1 cellular context compared by ENCODE assay signal in the genomic region with DNA sequence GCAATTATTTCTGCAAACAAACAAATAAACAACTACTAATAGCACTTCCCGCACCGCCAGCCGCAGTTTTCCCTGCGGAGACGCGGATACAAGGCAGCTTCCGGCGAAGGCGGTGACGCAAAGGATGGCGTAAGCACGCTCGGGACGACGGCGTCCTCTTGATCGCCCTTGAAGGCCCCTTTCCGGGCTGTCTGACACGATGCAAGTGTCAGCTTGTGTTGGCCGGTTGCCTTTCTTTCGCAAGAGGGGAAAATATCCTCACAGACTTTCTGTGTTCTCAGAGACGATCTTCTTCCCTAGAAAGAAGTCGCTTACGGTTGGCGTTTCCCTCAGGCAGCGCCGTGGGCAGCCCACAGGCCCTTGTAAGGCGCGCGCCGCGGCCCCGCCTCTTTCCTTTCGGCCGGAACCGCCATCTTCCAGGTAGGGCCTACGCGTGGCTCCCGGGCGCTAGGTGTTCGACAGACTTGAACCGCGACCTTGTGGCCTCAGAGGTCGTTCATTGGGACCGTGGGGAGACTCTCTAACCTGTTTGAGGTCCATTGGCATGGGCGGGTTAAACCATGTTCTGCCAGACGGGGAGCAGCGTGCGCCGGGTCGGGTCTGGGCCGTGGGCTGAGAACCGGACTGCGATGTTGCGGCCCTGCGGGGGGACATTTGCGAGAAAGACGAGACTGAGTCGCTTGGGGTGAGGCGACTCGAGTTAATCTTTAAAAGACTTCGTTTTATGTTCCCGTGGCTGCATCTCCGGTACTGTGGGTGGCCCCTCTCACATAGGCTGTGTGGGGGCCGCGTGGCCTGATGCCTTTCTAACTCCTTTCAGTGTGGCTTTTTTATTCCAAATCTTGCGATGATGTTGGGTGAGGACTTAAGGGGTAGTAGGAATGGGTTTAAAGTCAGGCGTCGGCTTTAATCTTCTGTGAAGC.
TF ChIP-seq lines count a peak whose summit lies in the region.

A gene (plus strand): TSS at position 393 of the 923 bp plus-strand sequence. CDS start 2,219 bp downstream, outside the sequence.

TF ChIP-seq in K562, 482 proteins besides CTCF, POLR2A, EP300 and RAD21 (continued from another document and continues in another):
- TF ChIP-seq OTX1 (CRISPR knock-in tag; IDR thresholded peaks at IDR 0.05) = no peak
- no peak for TF ChIP-seq MTF1 (CRISPR knock-in tag; IDR thresholded peaks at IDR 0.05; ENCODE audit: borderline replicate concordance)
- TF ChIP-seq SAFB2 (IDR thresholded peaks at IDR 0.05; ENCODE audit: borderline replicate concordance, low read depth, low read length, severe bottlenecking) = no peak
- TF ChIP-seq C11orf30 (IDR thresholded peaks at IDR 0.05; ENCODE audit: low read depth) = peak; percentile 84
- TF ChIP-seq U2AF1 (optimal IDR thresholded peaks at IDR 0.05; ENCODE audit: low read depth, low read length) = no peak
- no peak for TF ChIP-seq SP2 (IDR thresholded peaks at IDR 0.05; ENCODE audit: extremely low read depth, low read depth, low read length, poor library complexity, severe bottlenecking)
- no peak for TF ChIP-seq HNRNPL (IDR thresholded peaks at IDR 0.05; ENCODE audit: low read depth, low read length)
- no peak for TF ChIP-seq ELF2 (CRISPR knock-in tag; IDR thresholded peaks at IDR 0.05)
- TF ChIP-seq, protein P1, sequence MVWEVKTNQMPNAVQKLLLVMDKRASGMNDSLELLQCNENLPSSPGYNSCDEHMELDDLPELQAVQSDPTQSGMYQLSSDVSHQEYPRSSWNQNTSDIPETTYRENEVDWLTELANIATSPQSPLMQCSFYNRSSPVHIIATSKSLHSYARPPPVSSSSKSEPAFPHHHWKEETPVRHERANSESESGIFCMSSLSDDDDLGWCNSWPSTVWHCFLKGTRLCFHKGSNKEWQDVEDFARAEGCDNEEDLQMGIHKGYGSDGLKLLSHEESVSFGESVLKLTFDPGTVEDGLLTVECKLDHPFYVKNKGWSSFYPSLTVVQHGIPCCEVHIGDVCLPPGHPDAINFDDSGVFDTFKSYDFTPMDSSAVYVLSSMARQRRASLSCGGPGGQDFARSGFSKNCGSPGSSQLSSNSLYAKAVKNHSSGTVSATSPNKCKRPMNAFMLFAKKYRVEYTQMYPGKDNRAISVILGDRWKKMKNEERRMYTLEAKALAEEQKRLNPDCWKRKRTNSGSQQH (CRISPR knock-in tag; IDR thresholded peaks at IDR 0.05) = no peak
- TF ChIP-seq ILF3 (IDR thresholded peaks at IDR 0.05; ENCODE audit: borderline replicate concordance) = no peak
- no peak for TF ChIP-seq ZFP30 (CRISPR knock-in tag; IDR thresholded peaks at IDR 0.05; ENCODE audit: borderline replicate concordance)
- TF ChIP-seq CHD4 (IDR thresholded peaks at IDR 0.05; ENCODE audit: insufficient read depth, insufficient replicate concordance, low read depth, low read length, poor library complexity, severe bottlenecking) = no peak
- TF ChIP-seq, protein P2, sequence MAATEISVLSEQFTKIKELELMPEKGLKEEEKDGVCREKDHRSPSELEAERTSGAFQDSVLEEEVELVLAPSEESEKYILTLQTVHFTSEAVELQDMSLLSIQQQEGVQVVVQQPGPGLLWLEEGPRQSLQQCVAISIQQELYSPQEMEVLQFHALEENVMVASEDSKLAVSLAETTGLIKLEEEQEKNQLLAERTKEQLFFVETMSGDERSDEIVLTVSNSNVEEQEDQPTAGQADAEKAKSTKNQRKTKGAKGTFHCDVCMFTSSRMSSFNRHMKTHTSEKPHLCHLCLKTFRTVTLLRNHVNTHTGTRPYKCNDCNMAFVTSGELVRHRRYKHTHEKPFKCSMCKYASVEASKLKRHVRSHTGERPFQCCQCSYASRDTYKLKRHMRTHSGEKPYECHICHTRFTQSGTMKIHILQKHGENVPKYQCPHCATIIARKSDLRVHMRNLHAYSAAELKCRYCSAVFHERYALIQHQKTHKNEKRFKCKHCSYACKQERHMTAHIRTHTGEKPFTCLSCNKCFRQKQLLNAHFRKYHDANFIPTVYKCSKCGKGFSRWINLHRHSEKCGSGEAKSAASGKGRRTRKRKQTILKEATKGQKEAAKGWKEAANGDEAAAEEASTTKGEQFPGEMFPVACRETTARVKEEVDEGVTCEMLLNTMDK (IDR thresholded peaks at IDR 0.05; ENCODE audit: borderline replicate concordance, insufficient read depth, low read depth, low read length, poor library complexity, severe bottlenecking) = no peak
- no peak for TF ChIP-seq ARNT (IDR thresholded peaks at IDR 0.05)
- no peak for TF ChIP-seq CHD2 (IDR thresholded peaks at IDR 0.05; ENCODE audit: low read depth, low read length)
- TF ChIP-seq, protein P3, sequence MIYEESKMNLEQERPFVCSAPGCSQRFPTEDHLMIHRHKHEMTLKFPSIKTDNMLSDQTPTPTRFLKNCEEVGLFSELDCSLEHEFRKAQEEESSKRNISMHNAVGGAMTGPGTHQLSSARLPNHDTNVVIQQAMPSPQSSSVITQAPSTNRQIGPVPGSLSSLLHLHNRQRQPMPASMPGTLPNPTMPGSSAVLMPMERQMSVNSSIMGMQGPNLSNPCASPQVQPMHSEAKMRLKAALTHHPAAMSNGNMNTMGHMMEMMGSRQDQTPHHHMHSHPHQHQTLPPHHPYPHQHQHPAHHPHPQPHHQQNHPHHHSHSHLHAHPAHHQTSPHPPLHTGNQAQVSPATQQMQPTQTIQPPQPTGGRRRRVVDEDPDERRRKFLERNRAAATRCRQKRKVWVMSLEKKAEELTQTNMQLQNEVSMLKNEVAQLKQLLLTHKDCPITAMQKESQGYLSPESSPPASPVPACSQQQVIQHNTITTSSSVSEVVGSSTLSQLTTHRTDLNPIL (CRISPR knock-in tag; IDR thresholded peaks at IDR 0.05) = no peak
- peak; percentile 18; the same call in 1 of the 2 replicates for TF ChIP-seq EGR1 (conservative IDR thresholded peaks at IDR 0.05)
- TF ChIP-seq, protein P4, sequence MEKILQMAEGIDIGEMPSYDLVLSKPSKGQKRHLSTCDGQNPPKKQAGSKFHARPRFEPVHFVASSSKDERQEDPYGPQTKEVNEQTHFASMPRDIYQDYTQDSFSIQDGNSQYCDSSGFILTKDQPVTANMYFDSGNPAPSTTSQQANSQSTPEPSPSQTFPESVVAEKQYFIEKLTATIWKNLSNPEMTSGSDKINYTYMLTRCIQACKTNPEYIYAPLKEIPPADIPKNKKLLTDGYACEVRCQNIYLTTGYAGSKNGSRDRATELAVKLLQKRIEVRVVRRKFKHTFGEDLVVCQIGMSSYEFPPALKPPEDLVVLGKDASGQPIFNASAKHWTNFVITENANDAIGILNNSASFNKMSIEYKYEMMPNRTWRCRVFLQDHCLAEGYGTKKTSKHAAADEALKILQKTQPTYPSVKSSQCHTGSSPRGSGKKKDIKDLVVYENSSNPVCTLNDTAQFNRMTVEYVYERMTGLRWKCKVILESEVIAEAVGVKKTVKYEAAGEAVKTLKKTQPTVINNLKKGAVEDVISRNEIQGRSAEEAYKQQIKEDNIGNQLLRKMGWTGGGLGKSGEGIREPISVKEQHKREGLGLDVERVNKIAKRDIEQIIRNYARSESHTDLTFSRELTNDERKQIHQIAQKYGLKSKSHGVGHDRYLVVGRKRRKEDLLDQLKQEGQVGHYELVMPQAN (IDR thresholded peaks at IDR 0.05; ENCODE audit: borderline replicate concordance) = peak; percentile 65; the same call in 1 of the 2 replicates
- TF ChIP-seq SLC30A9 (CRISPR knock-in tag; IDR thresholded peaks at IDR 0.05) = no peak
- TF ChIP-seq NEUROD1 (IDR thresholded peaks at IDR 0.05; ENCODE audit: borderline replicate concordance, low read depth, low read length, partially characterized antibody) = no peak
- TF ChIP-seq PPARD (CRISPR knock-in tag; IDR thresholded peaks at IDR 0.05) = no peak
- TF ChIP-seq FOXK2 (conservative IDR thresholded peaks at IDR 0.05 in 1 of 2, IDR thresholded peaks at IDR 0.05 in 1 of 2; ENCODE audit: low read depth in 2 of 2) = peak; percentile 64 to 79
- TF ChIP-seq DIDO1 (tag; IDR thresholded peaks at IDR 0.05; ENCODE audit: low read depth) = no peak
- TF ChIP-seq ZNF253 (CRISPR knock-in tag; conservative IDR thresholded peaks at IDR 0.05) = no peak
- peak; percentile 53 for TF ChIP-seq ATF1 (CRISPR knock-in tag; IDR thresholded peaks at IDR 0.05)
- peak; percentile 98 for TF ChIP-seq ATF1 (tag; IDR thresholded peaks at IDR 0.05)
- TF ChIP-seq, protein P5, sequence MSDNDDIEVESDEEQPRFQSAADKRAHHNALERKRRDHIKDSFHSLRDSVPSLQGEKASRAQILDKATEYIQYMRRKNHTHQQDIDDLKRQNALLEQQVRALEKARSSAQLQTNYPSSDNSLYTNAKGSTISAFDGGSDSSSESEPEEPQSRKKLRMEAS (CRISPR knock-in tag; IDR thresholded peaks at IDR 0.05) = peak; percentile 90
- TF ChIP-seq, protein P6, sequence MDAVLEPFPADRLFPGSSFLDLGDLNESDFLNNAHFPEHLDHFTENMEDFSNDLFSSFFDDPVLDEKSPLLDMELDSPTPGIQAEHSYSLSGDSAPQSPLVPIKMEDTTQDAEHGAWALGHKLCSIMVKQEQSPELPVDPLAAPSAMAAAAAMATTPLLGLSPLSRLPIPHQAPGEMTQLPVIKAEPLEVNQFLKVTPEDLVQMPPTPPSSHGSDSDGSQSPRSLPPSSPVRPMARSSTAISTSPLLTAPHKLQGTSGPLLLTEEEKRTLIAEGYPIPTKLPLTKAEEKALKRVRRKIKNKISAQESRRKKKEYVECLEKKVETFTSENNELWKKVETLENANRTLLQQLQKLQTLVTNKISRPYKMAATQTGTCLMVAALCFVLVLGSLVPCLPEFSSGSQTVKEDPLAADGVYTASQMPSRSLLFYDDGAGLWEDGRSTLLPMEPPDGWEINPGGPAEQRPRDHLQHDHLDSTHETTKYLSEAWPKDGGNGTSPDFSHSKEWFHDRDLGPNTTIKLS (IDR thresholded peaks at IDR 0.05; ENCODE audit: borderline replicate concordance, low read depth) = peak; percentile 77; the same call in 1 of the 2 replicates
- peak in 1 of 2 experiments; percentile 11; a peak in 1 of 4 replicates for TF ChIP-seq SIN3A (IDR thresholded peaks at IDR 0.05; ENCODE audit: borderline replicate concordance in 2 of 2, control insufficient read depth in 1 of 2, low read depth in 2 of 2, low read length in 2 of 2)
- TF ChIP-seq NUFIP1 (IDR thresholded peaks at IDR 0.05; ENCODE audit: partially characterized antibody) = no peak
- no peak for TF ChIP-seq MYBL2 (IDR thresholded peaks at IDR 0.05; ENCODE audit: low read depth)
- TF ChIP-seq MYBL2 (CRISPR knock-in tag; IDR thresholded peaks at IDR 0.05; ENCODE audit: borderline replicate concordance) = no peak
- TF ChIP-seq, protein P7, sequence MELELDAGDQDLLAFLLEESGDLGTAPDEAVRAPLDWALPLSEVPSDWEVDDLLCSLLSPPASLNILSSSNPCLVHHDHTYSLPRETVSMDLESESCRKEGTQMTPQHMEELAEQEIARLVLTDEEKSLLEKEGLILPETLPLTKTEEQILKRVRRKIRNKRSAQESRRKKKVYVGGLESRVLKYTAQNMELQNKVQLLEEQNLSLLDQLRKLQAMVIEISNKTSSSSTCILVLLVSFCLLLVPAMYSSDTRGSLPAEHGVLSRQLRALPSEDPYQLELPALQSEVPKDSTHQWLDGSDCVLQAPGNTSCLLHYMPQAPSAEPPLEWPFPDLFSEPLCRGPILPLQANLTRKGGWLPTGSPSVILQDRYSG (tag; conservative IDR thresholded peaks at IDR 0.05; ENCODE audit: low read depth) = no peak
- TF ChIP-seq U2AF2 (optimal IDR thresholded peaks at IDR 0.05; ENCODE audit: low read depth, low read length) = no peak
- TF ChIP-seq, protein P8, sequence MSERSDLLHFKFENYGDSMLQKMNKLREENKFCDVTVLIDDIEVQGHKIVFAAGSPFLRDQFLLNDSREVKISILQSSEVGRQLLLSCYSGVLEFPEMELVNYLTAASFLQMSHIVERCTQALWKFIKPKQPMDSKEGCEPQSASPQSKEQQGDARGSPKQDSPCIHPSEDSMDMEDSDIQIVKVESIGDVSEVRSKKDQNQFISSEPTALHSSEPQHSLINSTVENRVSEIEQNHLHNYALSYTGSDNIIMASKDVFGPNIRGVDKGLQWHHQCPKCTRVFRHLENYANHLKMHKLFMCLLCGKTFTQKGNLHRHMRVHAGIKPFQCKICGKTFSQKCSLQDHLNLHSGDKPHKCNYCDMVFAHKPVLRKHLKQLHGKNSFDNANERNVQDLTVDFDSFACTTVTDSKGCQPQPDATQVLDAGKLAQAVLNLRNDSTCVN (CRISPR knock-in tag; IDR thresholded peaks at IDR 0.05) = 0 out of 2 replicates have a peak, but pooled peaks have one; percentile 1
- no peak for TF ChIP-seq TSC22D4 (tag; IDR thresholded peaks at IDR 0.05)
- peak; percentile 86 for TF ChIP-seq NFRKB (IDR thresholded peaks at IDR 0.05; ENCODE audit: low read depth)
- TF ChIP-seq ARID1B (IDR thresholded peaks at IDR 0.05) = no peak
- TF ChIP-seq NR3C1 (CRISPR knock-in tag; IDR thresholded peaks at IDR 0.05) = no peak
- TF ChIP-seq ZNF311 (CRISPR knock-in tag; IDR thresholded peaks at IDR 0.05) = no peak
- TF ChIP-seq HMG20A (CRISPR knock-in tag; conservative IDR thresholded peaks at IDR 0.05) = no peak
- TF ChIP-seq SUPT5H (IDR thresholded peaks at IDR 0.05) = peak; percentile 85
- TF ChIP-seq, protein P9, sequence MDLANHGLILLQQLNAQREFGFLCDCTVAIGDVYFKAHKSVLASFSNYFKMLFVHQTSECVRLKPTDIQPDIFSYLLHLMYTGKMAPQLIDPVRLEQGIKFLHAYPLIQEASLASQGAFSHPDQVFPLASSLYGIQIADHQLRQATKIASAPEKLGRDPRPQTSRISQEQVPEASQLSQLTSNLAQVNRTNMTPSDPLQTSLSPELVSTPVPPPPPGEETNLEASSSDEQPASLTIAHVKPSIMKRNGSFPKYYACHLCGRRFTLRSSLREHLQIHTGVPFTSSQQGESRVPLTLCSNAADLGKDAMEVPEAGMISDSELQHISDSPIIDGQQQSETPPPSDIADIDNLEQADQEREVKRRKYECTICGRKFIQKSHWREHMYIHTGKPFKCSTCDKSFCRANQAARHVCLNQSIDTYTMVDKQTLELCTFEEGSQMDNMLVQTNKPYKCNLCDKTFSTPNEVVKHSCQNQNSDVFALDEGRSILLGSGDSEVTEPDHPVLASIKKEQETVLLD (IDR thresholded peaks at IDR 0.05) = peak; percentile 80; the same call in 1 of the 2 replicates
- peak; percentile 81 for TF ChIP-seq PRPF4 (IDR thresholded peaks at IDR 0.05; ENCODE audit: insufficient read depth, low read depth, low read length, poor library complexity, severe bottlenecking)
- peak; percentile 85 for TF ChIP-seq GTF2E2 (tag; IDR thresholded peaks at IDR 0.05)
- TF ChIP-seq CEBPG (CRISPR knock-in tag; IDR thresholded peaks at IDR 0.05) = peak; percentile 75
- TF ChIP-seq CEBPG (tag; conservative IDR thresholded peaks at IDR 0.05 in 1 of 2, IDR thresholded peaks at IDR 0.05 in 1 of 2) = peak; percentile 73; a peak in 3 of 4 replicates
- TF ChIP-seq RBM14 (IDR thresholded peaks at IDR 0.05; ENCODE audit: borderline replicate concordance, insufficient read depth, low read depth, low read length) = no peak
- no peak for TF ChIP-seq TGIF2 (CRISPR knock-in tag; IDR thresholded peaks at IDR 0.05)
- peak; percentile 82 for TF ChIP-seq RBBP5 (IDR thresholded peaks at IDR 0.05; ENCODE audit: borderline replicate concordance, insufficient read depth, low read length, poor library complexity, severe bottlenecking)
- no peak; the same call in 1 of the 2 replicates for TF ChIP-seq ZNF644 (tag; IDR thresholded peaks at IDR 0.05; ENCODE audit: low read depth)
